ENCODE assay signal across 15 cellular contexts in genomic region chr14:67158559-67158958, GRCh38. TPM values are rescaled to one million over a fixed set of nuclear protein-coding genes. Genes with fewer than 3 reads are reported as not detected.
DNase-seq lines count a peak whose midpoint lies in the region; ATAC-seq, FAIRE-seq and TF ChIP-seq lines count a peak whose summit lies in the region.
"Had no signal": no experiment of that assay in that cellular context is flagged by ENCODE, and none has a peak within 500 bp of the region (broad histone marks: within the 10 kb centered on the region; RNA-seq: fewer than 3 reads in every experiment).

No MANE protein-coding gene starts in this region.

- H3K27ac ChIP-seq in small intestine (ENCODE audit: low read depth in 1 of 2, low read length in 1 of 2), result no peak overlapping the region
- H3K27ac ChIP-seq: BLaER1 treated with 17β-estradiol and CSF1 and Interleukin-3, amounts not matched to agents 10 nM and 100 nM had no signal

- H3K9me3 Mint-ChIP-seq in activated CD4-positive, alpha-beta T cell treated with anti-CD3 and anti-CD28 coated beads, Interleukin-2, amount 10 ng/mL, durations not matched to agents 24 days and 14 days, result no peaks in the 10 kb centered on the region
- H3K9me3 Mint-ChIP-seq in activated T-cell treated with anti-CD3 and anti-CD28 coated beads, Interleukin-2, amount 50 U/mL, for 72 hours, result no peaks in the 10 kb centered on the region
- H3K9me3 Mint-ChIP-seq in T-helper 2 cell treated with Interferon-gamma antibody and Interleukin-4, amounts not matched to agents 5 μg/mL and 100 μg/mL, for 36 hours, result no peaks in the 10 kb centered on the region
- H3K9me3 Mint-ChIP-seq: CD4-positive, CD25-positive, alpha-beta regulatory T cell; GM23338 had no signal

- intact Hi-C loops in activated CD4-positive, alpha-beta T cell treated with anti-CD3 and anti-CD28 coated beads, Interleukin-2, amount 10 ng/mL, durations not matched to agents 24 days and 14 days (cut with micrococcal nuclease), result loop anchor here (1.0 kb wide), 2 partner anchors 23 to 31 kb away; partner anchors contain the start of gene GARIN2

- peak; percentile 51 for FAIRE-seq in small intestine (lab: Jason Lieb, UNC)

- DNase-seq in activated CD4-positive, alpha-beta T cell treated with anti-CD3 and anti-CD28 coated beads, Interleukin-2, amount 10 ng/mL, durations not matched to agents 24 days and 14 days, result no peak
- no peak for DNase-seq in activated CD4-positive, alpha-beta T cell treated with anti-CD3 and anti-CD28 coated beads, Interleukin-2, amount 50 U/mL, for 1 hour
- DNase-seq in activated T-cell treated with anti-CD3 and anti-CD28 coated beads, Interleukin-2, amount 50 U/mL, for 72 hours, result no peak
- no peak for DNase-seq in activated T-cell treated with anti-CD3 and anti-CD28 coated beads for 4 hours
- DNase-seq in T-helper 2 cell treated with Interferon-gamma antibody and Interleukin-4, amounts not matched to agents 5 μg/mL and 100 μg/mL, for 36 hours (ENCODE audit: low spot score), result no peak
- no peak for DNase-seq in small intestine
- no peak for DNase-seq in foreskin fibroblast
- DNase-seq: ACHN, DMS53, H7 had no signal

- no peaks in the 10 kb centered on the region for H3K4me1 ChIP-seq in small intestine (ENCODE audit: control insufficient read depth in 2 of 2, insufficient read depth in 1 of 2, low read depth in 1 of 2, low read length in 1 of 2)
- H3K4me1 ChIP-seq: BLaER1 treated with 17β-estradiol and CSF1 and Interleukin-3, amounts not matched to agents 10 nM and 100 nM had no signal

- ATAC-seq in activated T-cell treated with anti-CD3 and anti-CD28 coated beads, Interleukin-2, amount 50 U/mL, for 72 hours (replicated peaks in 1 of 2), result peak; percentile 92 to 96
- no peak for ATAC-seq in GM21526 (IDR thresholded peaks at IDR 0.05; ENCODE audit: low FRiP score, unreplicated experiment)
- ATAC-seq: GM23338 had no signal

- peaks cover 12% of the 10 kb centered on the region for H3K4me1 Mint-ChIP-seq in activated CD4-positive, alpha-beta T cell treated with anti-CD3 and anti-CD28 coated beads, Interleukin-2, amount 10 ng/mL, durations not matched to agents 24 days and 14 days
- H3K4me1 Mint-ChIP-seq in activated T-cell treated with anti-CD3 and anti-CD28 coated beads, Interleukin-2, amount 50 U/mL, for 72 hours (ENCODE audit: low read depth), result peaks cover 18% of the 10 kb centered on the region
- peaks cover 16% of the 10 kb centered on the region for H3K4me1 Mint-ChIP-seq in T-helper 2 cell treated with Interferon-gamma antibody and Interleukin-4, amounts not matched to agents 5 μg/mL and 100 μg/mL, for 36 hours (ENCODE audit: low read depth)

- H3K27me3 Mint-ChIP-seq in activated CD4-positive, alpha-beta T cell treated with anti-CD3 and anti-CD28 coated beads, Interleukin-2, amount 10 ng/mL, durations not matched to agents 24 days and 14 days, result no peaks in the 10 kb centered on the region
- H3K27me3 Mint-ChIP-seq in activated T-cell treated with anti-CD3 and anti-CD28 coated beads, Interleukin-2, amount 50 U/mL, for 72 hours (ENCODE audit: low read depth), result no peaks in the 10 kb centered on the region
- peaks cover 3% of the 10 kb centered on the region for H3K27me3 Mint-ChIP-seq in T-helper 2 cell treated with Interferon-gamma antibody and Interleukin-4, amounts not matched to agents 5 μg/mL and 100 μg/mL, for 36 hours (ENCODE audit: low read depth)
- H3K27me3 Mint-ChIP-seq: CD4-positive, CD25-positive, alpha-beta regulatory T cell had no signal

- H3K4me3 ChIP-seq in small intestine (ENCODE audit: low read depth in 1 of 2, low read length in 2 of 2), result no peak overlapping the region
- H3K4me3 ChIP-seq in foreskin fibroblast (ENCODE audit: low read depth in 1 of 2, low read length in 2 of 2), result no peak overlapping the region
- H3K4me3 ChIP-seq: BLaER1 treated with 17β-estradiol and CSF1 and Interleukin-3, amounts not matched to agents 10 nM and 100 nM; GM23338 had no signal

- H3K9me3 ChIP-seq in small intestine (ENCODE audit: control insufficient read depth, low read depth), result no peaks in the 10 kb centered on the region
- H3K9me3 ChIP-seq: BLaER1 treated with 17β-estradiol and CSF1 and Interleukin-3, amounts not matched to agents 10 nM and 100 nM had no signal

- peak overlapping the region; percentile 15 for H3K27ac Mint-ChIP-seq in activated CD4-positive, alpha-beta T cell treated with anti-CD3 and anti-CD28 coated beads, Interleukin-2, amount 10 ng/mL, durations not matched to agents 24 days and 14 days
- H3K27ac Mint-ChIP-seq in activated T-cell treated with anti-CD3 and anti-CD28 coated beads, Interleukin-2, amount 50 U/mL, for 72 hours, result no peak overlapping the region
- H3K27ac Mint-ChIP-seq in T-helper 2 cell treated with Interferon-gamma antibody and Interleukin-4, amounts not matched to agents 5 μg/mL and 100 μg/mL, for 36 hours, result peak overlapping the region; percentile 51
- H3K27ac Mint-ChIP-seq: GM23338 had no signal

- H3K27me3 ChIP-seq in small intestine (ENCODE audit: control insufficient read depth in 2 of 2, insufficient read depth in 2 of 2, low read length in 2 of 2), result no peaks in the 10 kb centered on the region
- H3K27me3 ChIP-seq: BLaER1 treated with 17β-estradiol and CSF1 and Interleukin-3, amounts not matched to agents 10 nM and 100 nM had no signal

- no peak overlapping the region for H3K4me3 Mint-ChIP-seq in activated CD4-positive, alpha-beta T cell treated with anti-CD3 and anti-CD28 coated beads, Interleukin-2, amount 10 ng/mL, durations not matched to agents 24 days and 14 days
- peak overlapping the region in 1 of 2 donors; percentile 47 for H3K4me3 Mint-ChIP-seq in activated T-cell treated with anti-CD3 and anti-CD28 coated beads, Interleukin-2, amount 50 U/mL, for 72 hours
- no peak overlapping the region for H3K4me3 Mint-ChIP-seq in T-helper 2 cell treated with Interferon-gamma antibody and Interleukin-4, amounts not matched to agents 5 μg/mL and 100 μg/mL, for 36 hours
- H3K4me3 Mint-ChIP-seq: CD4-positive, CD25-positive, alpha-beta regulatory T cell; GM23338 had no signal

- no peak for TF ChIP-seq CTCF in foreskin fibroblast (IDR thresholded peaks at IDR 0.05; ENCODE audit: low read depth, low read length)

- no peaks in the 10 kb centered on the region for H3K36me3 ChIP-seq in small intestine (ENCODE audit: control insufficient read depth in 2 of 2, insufficient read depth in 2 of 2, low read length in 2 of 2)
- H3K36me3 ChIP-seq: BLaER1 treated with 17β-estradiol and CSF1 and Interleukin-3, amounts not matched to agents 10 nM and 100 nM had no signal

- H3K36me3 Mint-ChIP-seq in activated CD4-positive, alpha-beta T cell treated with anti-CD3 and anti-CD28 coated beads, Interleukin-2, amount 10 ng/mL, durations not matched to agents 24 days and 14 days (ENCODE audit: low read depth), result no peaks in the 10 kb centered on the region
- no peaks in the 10 kb centered on the region for H3K36me3 Mint-ChIP-seq in activated T-cell treated with anti-CD3 and anti-CD28 coated beads, Interleukin-2, amount 50 U/mL, for 72 hours (ENCODE audit: insufficient read depth in 2 of 2)
- H3K36me3 Mint-ChIP-seq in T-helper 2 cell treated with Interferon-gamma antibody and Interleukin-4, amounts not matched to agents 5 μg/mL and 100 μg/mL, for 36 hours (ENCODE audit: low read depth), result no peaks in the 10 kb centered on the region
- H3K36me3 Mint-ChIP-seq: CD4-positive, CD25-positive, alpha-beta regulatory T cell had no signal

RNA-seq across cellular contexts. Expression of gene GARIN2, which starts 30.7 kb away (rescaled TPM):
- 0.14 and 0.28 TPM in 2 replicates for total RNA-seq in activated CD4-positive, alpha-beta T cell treated with anti-CD3 and anti-CD28 coated beads, Interleukin-2, amount 10 ng/mL, durations not matched to agents 24 days and 14 days
- not detected for total RNA-seq in activated T-cell treated with anti-CD3 and anti-CD28 coated beads, Interleukin-2, amount 50 U/mL, for 72 hours
- under 1 TPM in 1 of 3 donors, not detected in 2; 0.03 TPM for polyA plus RNA-seq in small intestine
- total RNA-seq: A172; CD4-positive, CD25-positive, alpha-beta regulatory T cell; GM23338; H7 had no signal
- polyA plus RNA-seq: CD4-positive, CD25-positive, alpha-beta regulatory T cell had no signal
